ENCODE assay signal across 8 cellular contexts in genomic region chr12:70576341-70577282, GRCh38.
DNase-seq lines count a peak whose midpoint lies in the region; ATAC-seq, FAIRE-seq and TF ChIP-seq lines count a peak whose summit lies in the region.

No MANE protein-coding gene starts in this region.

- H3K9me3 ChIP-seq in OCI-LY1 (ENCODE audit: low read length) (no peaks in the 10 kb centered on the region), lung (ENCODE audit: control insufficient read depth in 2 of 2, insufficient read depth in 1 of 2, low read length in 1 of 2) (no peaks in the 10 kb centered on the region)

- no peak for ATAC-seq in lung (ENCODE audit: insufficient read depth, low FRiP score)
- ATAC-seq in HG03025 (IDR thresholded peaks at IDR 0.05; ENCODE audit: low FRiP score, unreplicated experiment), result no peak
- ATAC-seq in HG02884 (IDR thresholded peaks at IDR 0.05; ENCODE audit: unreplicated experiment), result no peak

- H3K4me3 ChIP-seq in KMS-11 (IDR thresholded peaks at IDR 0.05; ENCODE audit: insufficient read depth, low read depth, low read length), result no peak overlapping the region
- no peak overlapping the region for H3K4me3 ChIP-seq in OCI-LY1 (ENCODE audit: low read depth, low read length, poor library complexity, severe bottlenecking)
- H3K4me3 ChIP-seq in lung, result no peak overlapping the region

- H3K4me2 ChIP-seq in KMS-11 (no peak overlapping the region), OCI-LY1 (ENCODE audit: low read length) (no peak overlapping the region)

- H3K9me2 ChIP-seq in OCI-LY1 (ENCODE audit: low read depth, low read length), result no peaks in the 10 kb centered on the region

- no peak overlapping the region for H2AFZ ChIP-seq in KMS-11 (ENCODE audit: low read depth)
- no peak overlapping the region for H2AFZ ChIP-seq in OCI-LY1 (ENCODE audit: low read length)

- H3K27ac ChIP-seq in KMS-11, result no peak overlapping the region
- no peak overlapping the region for H3K27ac ChIP-seq in OCI-LY1 (ENCODE audit: low read depth, low read length, poor library complexity, severe bottlenecking)
- H3K27ac ChIP-seq in lung (ENCODE audit: low read depth in 1 of 2, low read length in 1 of 2), result peak overlapping the region in 1 of 2 donors; percentile 42

- 54 to 65% methylated on average over 19 of the region's 19 CpGs for WGBS in lung, 2 donors

- peak; percentile 72 for DNase-seq in CD1c-positive myeloid dendritic cell (ENCODE audit: extremely low spot score)
- DNase-seq in GM19239 (ENCODE audit: insufficient read length, low spot score), result peak; percentile 10
- peak; percentile 95 for DNase-seq in dedifferentiated amniotic fluid mesenchymal stem cell (ENCODE audit: extremely low spot score)
- no peak for DNase-seq in lung (ENCODE audit: low spot score)

- H3K79me2 ChIP-seq in KMS-11 (ENCODE audit: insufficient read depth, low read depth) (no peaks in the 10 kb centered on the region), OCI-LY1 (ENCODE audit: insufficient read depth, low read length) (no peaks in the 10 kb centered on the region)

- peak; percentile 97 for TF ChIP-seq CTCF in KMS-11 (conservative IDR thresholded peaks at IDR 0.05; ENCODE audit: low read depth, low read length)
- peak; percentile 88 for TF ChIP-seq CTCF in OCI-LY1 (IDR thresholded peaks at IDR 0.05; ENCODE audit: low read length)
- TF ChIP-seq CTCF in lung (IDR thresholded peaks at IDR 0.05; ENCODE audit: control extremely low read depth, extremely low read depth), result peak; percentile 80

- no peaks in the 10 kb centered on the region for H3K27me3 ChIP-seq in KMS-11 (ENCODE audit: insufficient read depth, low read depth)
- no peaks in the 10 kb centered on the region for H3K27me3 ChIP-seq in OCI-LY1 (ENCODE audit: insufficient read depth, low read length)
- no peaks in the 10 kb centered on the region for H3K27me3 ChIP-seq in lung (ENCODE audit: control insufficient read depth, insufficient read depth)

- H3K9ac ChIP-seq in KMS-11 (no peak overlapping the region), OCI-LY1 (ENCODE audit: low read length) (no peak overlapping the region)

- H4K20me1 ChIP-seq in KMS-11 (ENCODE audit: insufficient read depth) (no peaks in the 10 kb centered on the region), OCI-LY1 (ENCODE audit: insufficient read depth, low read length) (no peaks in the 10 kb centered on the region)

- H3K4me1 ChIP-seq in KMS-11 (ENCODE audit: low read depth, poor library complexity, severe bottlenecking) (no peaks in the 10 kb centered on the region), OCI-LY1 (ENCODE audit: insufficient read depth, low read length, severe bottlenecking) (no peaks in the 10 kb centered on the region), lung (ENCODE audit: control insufficient read depth in 2 of 2, insufficient read depth in 2 of 2, low read length in 2 of 2) (no peaks in the 10 kb centered on the region)

- no peaks in the 10 kb centered on the region for H3F3A ChIP-seq in OCI-LY1 (ENCODE audit: insufficient read depth, low read length)

- FAIRE-seq in GM19239 (lab: Jason Lieb, UNC), result peak; percentile 55

- no peaks in the 10 kb centered on the region for H3K36me3 ChIP-seq in KMS-11 (ENCODE audit: insufficient read depth)
- no peaks in the 10 kb centered on the region for H3K36me3 ChIP-seq in OCI-LY1 (ENCODE audit: insufficient read depth, low read length)
- peaks cover 3% of the 10 kb centered on the region in 2 donors for H3K36me3 ChIP-seq in lung (ENCODE audit: control insufficient read depth in 2 of 2, insufficient read depth in 2 of 2, low read length in 2 of 2)
